ENCODE assay signal across 15 cellular contexts in genomic region chr14:61433169-61433568, GRCh38.
DNase-seq lines count a peak whose midpoint lies in the region; ATAC-seq lines count a peak whose summit lies in the region.
"Had no signal": no experiment of that assay in that cellular context is flagged by ENCODE, and none has a peak within 500 bp of the region (broad histone marks: within the 10 kb centered on the region; RNA-seq: fewer than 3 reads in every experiment).

No MANE protein-coding gene starts in this region.

- peaks cover 90% of the 10 kb centered on the region for H3K4me1 Mint-ChIP-seq in activated CD8-positive, alpha-beta memory T cell treated with anti-CD3 and anti-CD28 coated beads, Interleukin-2, amount 10 ng/mL, durations not matched to agents 7 days and 5 days
- peaks cover 65 to 91% of the 10 kb centered on the region in 2 donors for H3K4me1 Mint-ChIP-seq in effector memory CD8-positive, alpha-beta T cell (ENCODE audit: low read depth in 2 of 2)
- H3K4me1 Mint-ChIP-seq: B cell had no signal

- peak overlapping the region; percentile 18 for H3K4me3 Mint-ChIP-seq in activated CD8-positive, alpha-beta memory T cell treated with anti-CD3 and anti-CD28 coated beads, Interleukin-2, amount 10 ng/mL, durations not matched to agents 7 days and 5 days
- peak overlapping the region; percentile 70 to 71 for H3K4me3 Mint-ChIP-seq in effector memory CD8-positive, alpha-beta T cell
- H3K4me3 Mint-ChIP-seq: B cell had no signal

- peaks cover 16% of the 10 kb centered on the region for H3K9me3 ChIP-seq in KOPT-K1 (ENCODE audit: insufficient read depth, low read length, poor library complexity, severe bottlenecking)

- peaks cover 5% of the 10 kb centered on the region; the same call in 1 of the 2 replicates for H3K36me3 ChIP-seq in KOPT-K1 (ENCODE audit: insufficient read depth, low read length)
- H3K36me3 ChIP-seq: esophagus muscularis mucosa had no signal

- H3K36me3 Mint-ChIP-seq in activated CD8-positive, alpha-beta memory T cell treated with anti-CD3 and anti-CD28 coated beads, Interleukin-2, amount 10 ng/mL, durations not matched to agents 7 days and 5 days, result peaks cover 48% of the 10 kb centered on the region
- H3K36me3 Mint-ChIP-seq in effector memory CD8-positive, alpha-beta T cell (ENCODE audit: insufficient read depth), result peaks cover 34% of the 10 kb centered on the region

- CTCF ChIA-PET in activated CD8-positive, alpha-beta memory T cell treated with anti-CD3 and anti-CD28 coated beads, Interleukin-2, amount 10 ng/mL, durations not matched to agents 7 days and 5 days (lab: Charles Lee), result interaction anchor here (0.8 to 3.4 kb wide), 5 partner anchors 8 to 102 kb away, joined by 3 to 11 read pairs (median 5); no protein-coding TSS in a partner anchor

- H3K27ac Mint-ChIP-seq in activated CD8-positive, alpha-beta memory T cell treated with anti-CD3 and anti-CD28 coated beads, Interleukin-2, amount 10 ng/mL, durations not matched to agents 7 days and 5 days, result peak overlapping the region; percentile 83
- H3K27ac Mint-ChIP-seq in effector memory CD8-positive, alpha-beta T cell, result peak overlapping the region; percentile 75 to 96
- H3K27ac Mint-ChIP-seq: B cell, progenitor cell of endocrine pancreas had no signal

- ATAC-seq in activated CD8-positive, alpha-beta memory T cell treated with anti-CD3 and anti-CD28 coated beads, Interleukin-2, amount 10 ng/mL, durations not matched to agents 7 days and 5 days, result no peak
- no peak for ATAC-seq in effector memory CD8-positive, alpha-beta T cell (replicated peaks)

- H3K27me3 Mint-ChIP-seq in activated CD8-positive, alpha-beta memory T cell treated with anti-CD3 and anti-CD28 coated beads, Interleukin-2, amount 10 ng/mL, durations not matched to agents 7 days and 5 days, result no peaks in the 10 kb centered on the region
- no peaks in the 10 kb centered on the region for H3K27me3 Mint-ChIP-seq in effector memory CD8-positive, alpha-beta T cell
- H3K27me3 Mint-ChIP-seq: progenitor cell of endocrine pancreas had no signal

- peak overlapping the region; percentile 100 for H3K27ac ChIP-seq in KOPT-K1 (ENCODE audit: low read depth, low read length, poor library complexity, severe bottlenecking)

- no peaks in the 10 kb centered on the region for H3K9me3 Mint-ChIP-seq in activated CD8-positive, alpha-beta memory T cell treated with anti-CD3 and anti-CD28 coated beads, Interleukin-2, amount 10 ng/mL, durations not matched to agents 7 days and 5 days (ENCODE audit: low read depth)
- H3K9me3 Mint-ChIP-seq in effector memory CD8-positive, alpha-beta T cell, result no peaks in the 10 kb centered on the region

- DNase-seq in activated CD8-positive, alpha-beta memory T cell treated with anti-CD3 and anti-CD28 coated beads, Interleukin-2, amount 10 ng/mL, durations not matched to agents 7 days and 5 days, result no peak
- DNase-seq in activated CD8-positive, alpha-beta memory T cell treated with anti-CD3 and anti-CD28 coated beads, Interleukin-2, amount 50 U/mL, for 4 hours, result no peak
- DNase-seq in effector memory CD8-positive, alpha-beta T cell, result no peak
- DNase-seq in pulmonary artery endothelial cell (ENCODE audit: low read depth, low spot score) (peak; percentile 57), NCI-H524 treated with DMSO at 0.1 percent for 48 hours (lab: John Stamatoyannopoulos, UW) (no peak), COLO668 (lab: John Stamatoyannopoulos, UW; ENCODE audit: unreplicated experiment) (no peak)
- no peak for DNase-seq in stimulated activated CD4-positive, alpha-beta T cell treated with anti-CD3 and anti-CD28 coated beads, Interleukin-12 subunit alpha, Interleukin-12 subunit beta, amount 100 ng/mL, for 4 hours
- DNase-seq: caudate nucleus, Kasumi-1, NCI-H187, NCI-H774 had no signal
